Comparison of ENCODE assay signal across 8 cellular contexts in genomic region chr17:29778936-29779811, GRCh38.
DNase-seq lines count a peak whose midpoint lies in the region; ATAC-seq and TF ChIP-seq lines count a peak whose summit lies in the region.

No MANE protein-coding gene starts in this region.

- DNase-seq in Caco-2 (peak; percentile 64 to 84), NCI-H82 treated with DMSO at 0.1 percent for 48 hours (lab: John Stamatoyannopoulos, UW; ENCODE audit: unreplicated experiment) (peak; percentile 81), mesenchymal stem cell (peak; percentile 60)
- DNase-seq in activated CD4-positive, alpha-beta memory T cell treated with anti-CD3 and anti-CD28 coated beads for 36 hours, result peak; percentile 88
- peak; percentile 66 for DNase-seq in effector CD4-positive, alpha-beta T cell
- peak; percentile 66 to 67 for DNase-seq in stimulated activated CD8-positive, alpha-beta memory T cell treated with anti-CD3 and anti-CD28 coated beads, Interleukin-2, amount 100 ng/mL, for 1 hour (ENCODE audit: low read depth in 2 of 2)

- intact Hi-C loops in Caco-2 (cut with micrococcal nuclease; ENCODE audit: unreplicated experiment), result loop anchor here (1.0 to 10.0 kb wide), 6 partner anchors 37 to 198 kb away; no protein-coding TSS in a partner anchor
- intact Hi-C loops in activated CD4-positive, alpha-beta memory T cell treated with anti-CD3 and anti-CD28 coated beads for 36 hours (cut with micrococcal nuclease), result loop anchor here (1.0 to 2.0 kb wide), 4 partner anchors 18 to 199 kb away; no protein-coding TSS in a partner anchor

- peak overlapping the region; percentile 51 for H3K9ac ChIP-seq in mesenchymal stem cell (ENCODE audit: low read length)

- no peak overlapping the region for H4K91ac ChIP-seq in mesenchymal stem cell (ENCODE audit: low read length)

- no peak overlapping the region for H3K18ac ChIP-seq in mesenchymal stem cell (ENCODE audit: low read depth in 1 of 2, low read length in 2 of 2)

- H3K27me3 Mint-ChIP-seq in Caco-2 (ENCODE audit: insufficient read depth, unreplicated experiment), result no peaks in the 10 kb centered on the region
- no peaks in the 10 kb centered on the region for H3K27me3 Mint-ChIP-seq in activated CD4-positive, alpha-beta memory T cell treated with anti-CD3 and anti-CD28 coated beads for 36 hours

- H3K14ac ChIP-seq in mesenchymal stem cell (ENCODE audit: low read length in 2 of 2), result no peak overlapping the region

- no peaks in the 10 kb centered on the region for H3K36me3 ChIP-seq in Caco-2 (ENCODE audit: control insufficient read depth, insufficient read depth, low read length)
- peaks cover 0 to 3% of the 10 kb centered on the region in 2 experiments for H3K36me3 ChIP-seq in mesenchymal stem cell (ENCODE audit: control insufficient read depth in 1 of 2, insufficient read depth in 2 of 2, low read depth in 1 of 2, low read length in 2 of 2)

- no peak overlapping the region for H3K4me3 ChIP-seq in Caco-2 (ENCODE audit: low read depth, low read length)
- H3K4me3 ChIP-seq in mesenchymal stem cell (ENCODE audit: insufficient read depth in 1 of 2, low read depth in 1 of 2, low read length in 2 of 2), result no peak overlapping the region

- no peak overlapping the region for H2BK5ac ChIP-seq in mesenchymal stem cell (ENCODE audit: low read depth, low read length, poor library complexity, severe bottlenecking)

- H3K4me1 ChIP-seq in Caco-2 (peaks cover 23% of the 10 kb centered on the region), mesenchymal stem cell (ENCODE audit: control insufficient read depth, insufficient read depth, low read depth, low read length) (peaks cover 4% of the 10 kb centered on the region)

- no peaks in the 10 kb centered on the region for H3K36me3 Mint-ChIP-seq in Caco-2 (ENCODE audit: insufficient read depth, unreplicated experiment)
- no peaks in the 10 kb centered on the region for H3K36me3 Mint-ChIP-seq in activated CD4-positive, alpha-beta memory T cell treated with anti-CD3 and anti-CD28 coated beads for 36 hours

- no peak overlapping the region for H3K4me3 Mint-ChIP-seq in Caco-2 (ENCODE audit: unreplicated experiment)
- no peak overlapping the region for H3K4me3 Mint-ChIP-seq in activated CD4-positive, alpha-beta memory T cell treated with anti-CD3 and anti-CD28 coated beads for 36 hours

- ATAC-seq in HG02642 (IDR thresholded peaks at IDR 0.05; ENCODE audit: poor library complexity, unreplicated experiment) (peak; percentile 67), HG02571 (IDR thresholded peaks at IDR 0.05; ENCODE audit: unreplicated experiment) (no peak)

- peak; percentile 82 to 87 for TF ChIP-seq CTCF in Caco-2 (IDR thresholded peaks at IDR 0.05; ENCODE audit: insufficient read depth in 1 of 2, low read depth in 1 of 2, low read length in 1 of 2, severe bottlenecking in 1 of 2, unreplicated experiment in 1 of 2)

- CTCF ChIA-PET in Caco-2 (lab: Charles Lee), result interaction anchor here (0.6 to 4.9 kb wide), 15 partner anchors 11 to 777 kb away, joined by 3 to 89 read pairs (median 4); no protein-coding TSS in a partner anchor
- CTCF ChIA-PET in activated CD4-positive, alpha-beta memory T cell treated with anti-CD3 and anti-CD28 coated beads for 36 hours (lab: Charles Lee), result interaction anchor here (0.6 to 7.1 kb wide), 48 partner anchors 8 to 314 kb away, joined by 3 to 196 read pairs (median 5); partner anchors contain the start of genes ANKRD13B and CORO6

- H2AK5ac ChIP-seq in mesenchymal stem cell (ENCODE audit: low read length, severe bottlenecking), result no peak overlapping the region

- H3K23ac ChIP-seq in mesenchymal stem cell (ENCODE audit: low read length in 2 of 2), result no peak overlapping the region

- no TSS peak for BruUV-seq in Caco-2 (replicated peaks; lab: Mats Ljungman, UMichigan)

- no peak overlapping the region for H2BK15ac ChIP-seq in mesenchymal stem cell (ENCODE audit: low read depth, poor library complexity, severe bottlenecking)

- POLR2A ChIA-PET in Caco-2 (lab: Charles Lee), result interaction anchor here (0.5 to 0.6 kb wide), 2 partner anchors 18 to 211 kb away, joined by 3 to 4 read pairs; no protein-coding TSS in a partner anchor
- POLR2A ChIA-PET in activated CD4-positive, alpha-beta memory T cell treated with anti-CD3 and anti-CD28 coated beads for 36 hours (lab: Charles Lee), result interaction anchor here (0.6 to 2.3 kb wide), 3 partner anchors 18 to 162 kb away, joined by 3 to 10 read pairs (median 4); partner anchors contain the start of gene SSH2

- no peak overlapping the region for H3K4ac ChIP-seq in mesenchymal stem cell (ENCODE audit: low read depth in 1 of 2, low read length in 2 of 2)

- no peak overlapping the region for H3K4me2 ChIP-seq in mesenchymal stem cell (ENCODE audit: low read length, poor library complexity, severe bottlenecking)

- no peak overlapping the region for H3K27ac ChIP-seq in mesenchymal stem cell (ENCODE audit: low read length, poor library complexity, severe bottlenecking)

- peaks cover 9% of the 10 kb centered on the region for H3K79me1 ChIP-seq in mesenchymal stem cell (replicated peaks; ENCODE audit: low read length, poor library complexity, severe bottlenecking)

- 67% methylated on average over 3 of the region's 8 CpGs for WGBS in mesenchymal stem cell

- peaks cover 8% of the 10 kb centered on the region for H3K4me1 Mint-ChIP-seq in Caco-2 (ENCODE audit: low read depth, unreplicated experiment)
- H3K4me1 Mint-ChIP-seq in activated CD4-positive, alpha-beta memory T cell treated with anti-CD3 and anti-CD28 coated beads for 36 hours (ENCODE audit: low read depth), result peaks cover 7% of the 10 kb centered on the region

- H3K9me3 ChIP-seq in Caco-2, result no peaks in the 10 kb centered on the region
- H3K9me3 ChIP-seq in mesenchymal stem cell (ENCODE audit: control insufficient read depth, low read length), result no peaks in the 10 kb centered on the region

- no peaks in the 10 kb centered on the region for H3K9me3 Mint-ChIP-seq in Caco-2 (ENCODE audit: unreplicated experiment)
- no peaks in the 10 kb centered on the region for H3K9me3 Mint-ChIP-seq in activated CD4-positive, alpha-beta memory T cell treated with anti-CD3 and anti-CD28 coated beads for 36 hours

- H3K27me3 ChIP-seq in Caco-2 (replicated peaks; ENCODE audit: control insufficient read depth, insufficient read depth, low read length), result no peaks in the 10 kb centered on the region
- no peaks in the 10 kb centered on the region for H3K27me3 ChIP-seq in mesenchymal stem cell (ENCODE audit: control insufficient read depth in 1 of 2, insufficient read depth in 1 of 2, low read length in 2 of 2)

- H2BK120ac ChIP-seq in mesenchymal stem cell (ENCODE audit: low read depth, low read length), result no peak overlapping the region

- peak overlapping the region; percentile 92 for H4K8ac ChIP-seq in mesenchymal stem cell (ENCODE audit: low read length)

- peak overlapping the region in 1 of 2 experiments; percentile 23 for H2BK12ac ChIP-seq in mesenchymal stem cell (ENCODE audit: low read length in 2 of 2)

- no peak overlapping the region for H3K27ac Mint-ChIP-seq in Caco-2 (ENCODE audit: unreplicated experiment)
- no peak overlapping the region for H3K27ac Mint-ChIP-seq in activated CD4-positive, alpha-beta memory T cell treated with anti-CD3 and anti-CD28 coated beads for 36 hours

- H2AFZ ChIP-seq in mesenchymal stem cell (ENCODE audit: low read depth, low read length), result no peak overlapping the region
